31 cellular contexts compared by ENCODE assay signal in the genomic region with DNA sequence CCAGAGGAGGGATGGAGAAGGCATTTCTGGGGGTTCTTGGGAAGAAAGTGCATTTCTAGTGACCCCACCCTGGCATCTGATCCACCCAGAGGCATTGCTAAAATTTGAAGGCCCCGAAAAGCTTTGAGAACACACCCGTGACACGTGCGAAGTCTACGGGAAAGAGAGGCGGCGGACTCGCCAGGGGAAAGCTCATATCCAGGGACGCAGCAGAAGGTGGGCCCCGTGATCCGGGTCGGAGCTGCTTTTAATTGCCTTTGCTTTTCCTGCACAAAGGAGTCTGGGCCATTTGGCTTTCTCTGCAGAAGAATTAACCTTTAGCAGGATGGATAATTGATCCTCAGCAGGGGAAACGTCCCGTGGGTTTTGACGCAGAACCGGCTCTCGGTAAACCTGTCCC. TPM values are rescaled to one million over a fixed set of nuclear protein-coding genes. Genes with fewer than 3 reads are reported as not detected.
"Had no signal": no experiment of that assay in that cellular context is flagged by ENCODE, and none has a peak within 500 bp of the region (broad histone marks: within the 10 kb centered on the region; RNA-seq: fewer than 3 reads in every experiment).

No MANE protein-coding gene starts in this region.

- H3K27ac ChIP-seq: gastroesophageal sphincter, left lung, lower lobe of right lung, pancreas, psoas muscle, sigmoid colon, transverse colon, uterus had no signal

- H3K27me3 ChIP-seq: gastroesophageal sphincter, left lung, pancreas, sigmoid colon, transverse colon, uterus had no signal

- H3K9me3 ChIP-seq: lower lobe of right lung, mucosa of descending colon, pancreas, sigmoid colon, transverse colon, uterus had no signal

- ATAC-seq: activated CD4-positive, alpha-beta T cell treated with anti-CD3 and anti-CD28 coated beads for 36 hours; gastroesophageal sphincter; left lung; lower lobe of right lung; pancreas; psoas muscle; stimulated activated memory B cell treated with anti-CD40 and anti-IgM and Interleukin-4, amounts not matched to agents 10 μg/mL and 1 μg/mL and 100 μg/mL, for 72 hours; T-cell had no signal

- DNase-seq: activated CD4-positive, alpha-beta T cell treated with anti-CD3 and anti-CD28 coated beads for 36 hours; activated CD4-positive, CD25-positive, alpha-beta regulatory T cell; activated gamma-delta T cell treated with Interleukin-2 at 50 U/mL for 16 hours; activated naive CD4-positive, alpha-beta T cell treated with anti-CD3 and anti-CD28 coated beads, Interleukin-2, amount 50 U/mL, for 16 hours; activated T-cell treated with anti-CD3 and anti-CD28 coated beads for 4 hours; amniotic stem cell; caudate nucleus; hippocampal formation; kidney glomerular epithelial cell; lower lobe of right lung; mesenchymal stem cell; nephron progenitor cell; nucleus accumbens; psoas muscle; stimulated activated CD4-positive, alpha-beta T cell treated with anti-CD3 and anti-CD28 coated beads, Interleukin-1b, Interleukin-23, amount 100 ng/mL, for 48 hours; stimulated activated CD4-positive, alpha-beta T cell treated with anti-CD3 and anti-CD28 coated beads, Interleukin-4, amount 100 ng/mL, for 4 hours; stimulated activated CD8-positive, alpha-beta memory T cell treated with anti-CD3 and anti-CD28 coated beads, Interleukin-4, amount 100 ng/mL, for 48 hours; T-cell; uterus had no signal

- H3K36me3 ChIP-seq: gastroesophageal sphincter, left lung, lower lobe of right lung, pancreas, sigmoid colon, transverse colon, uterus had no signal

- H3K27ac Mint-ChIP-seq: activated T-helper 1 cell treated with anti-CD3 and anti-CD28 coated beads, Interleukin-12 subunit alpha, Interleukin-12 subunit beta, Interleukin-2, Interleukin-4 antibody, amounts not matched to agents 30 ng/mL and 10 ng/mL and 1 ng/mL, durations not matched to agents 14 hours and 24 hours and 36 hours; nephron progenitor cell; stimulated activated memory B cell treated with anti-CD40 and anti-IgM and Interleukin-4, amounts not matched to agents 10 μg/mL and 1 μg/mL and 100 μg/mL, for 72 hours had no signal

- H3K27me3 Mint-ChIP-seq: activated CD4-positive, alpha-beta T cell treated with anti-CD3 and anti-CD28 coated beads for 36 hours; stimulated activated memory B cell treated with anti-CD40 and anti-IgM and Interleukin-4, amounts not matched to agents 10 μg/mL and 1 μg/mL and 100 μg/mL, for 72 hours; T-cell had no signal

- H3K4me3 ChIP-seq: gastroesophageal sphincter, left lung, lower lobe of right lung, mucosa of descending colon, pancreas, psoas muscle, sigmoid colon, transverse colon, uterus had no signal

- H3K4me1 ChIP-seq: gastroesophageal sphincter, left lung, lower lobe of right lung, pancreas, psoas muscle, sigmoid colon, transverse colon, uterus had no signal

- H3K4me3 Mint-ChIP-seq: activated CD4-positive, alpha-beta T cell treated with anti-CD3 and anti-CD28 coated beads for 36 hours; activated T-helper 1 cell treated with anti-CD3 and anti-CD28 coated beads, Interleukin-12 subunit alpha, Interleukin-12 subunit beta, Interleukin-2, Interleukin-4 antibody, amounts not matched to agents 30 ng/mL and 10 ng/mL and 1 ng/mL, durations not matched to agents 14 hours and 24 hours and 36 hours; nephron progenitor cell; stimulated activated memory B cell treated with anti-CD40 and anti-IgM and Interleukin-4, amounts not matched to agents 10 μg/mL and 1 μg/mL and 100 μg/mL, for 72 hours; T-cell; T-helper 2 cell treated with Interferon-gamma antibody and Interleukin-4, amounts not matched to agents 5 μg/mL and 100 μg/mL, for 36 hours had no signal

RNA-seq across cellular contexts. Expression of gene CARD11, which starts 50.3 kb away (rescaled TPM):
- total RNA-seq: fibroblast of lung, fibroblast of villous mesenchyme, myocyte had no signal
